ENCODE assay signal across 27 cellular contexts in genomic region chr6:130893766-130894165, GRCh38.
"Had no signal": no experiment of that assay in that cellular context is flagged by ENCODE, and none has a peak within 500 bp of the region (broad histone marks: within the 10 kb centered on the region; RNA-seq: fewer than 3 reads in every experiment).

No MANE protein-coding gene starts in this region.

- H3K4me3 ChIP-seq: ascending aorta, cardiac muscle cell, SJCRH30, SK-N-MC had no signal

- ATAC-seq: activated CD4-positive, alpha-beta T cell treated with anti-CD3 and anti-CD28 coated beads for 36 hours; activated CD4-positive, CD25-positive, alpha-beta regulatory T cell treated with anti-CD3 and anti-CD28 coated beads, Interleukin-2, amount 50 U/mL, for 24 hours; activated T-cell treated with anti-CD3 and anti-CD28 coated beads, Interleukin-2, amount 50 U/mL, for 72 hours; activated T-helper 17 cell treated with anti-CD3 and anti-CD28 coated beads, Interleukin-2, amount 50 U/mL, for 72 hours; PC-3 had no signal

- H3K9me3 Mint-ChIP-seq: activated CD4-positive, alpha-beta memory T cell treated with anti-CD3 and anti-CD28 coated beads for 36 hours; activated naive CD4-positive, alpha-beta T cell treated with anti-CD3 and anti-CD28 coated beads, Interleukin-2, amount 50 U/mL, for 24 hours; activated naive CD8-positive, alpha-beta T cell treated with anti-CD3 and anti-CD28 coated beads, Interleukin-2, amount 10 ng/mL, durations not matched to agents 7 days and 5 days; activated T-cell treated with anti-CD3 and anti-CD28 coated beads, Interleukin-2, amount 50 U/mL, for 72 hours; activated T-helper 17 cell treated with anti-CD3 and anti-CD28 coated beads, Interleukin-2, amount 50 U/mL, for 72 hours; central memory CD8-positive, alpha-beta T cell had no signal

- H3K27ac ChIP-seq: ascending aorta, cardiac muscle cell, SJCRH30, SK-N-MC had no signal

- H3K9me3 ChIP-seq: ascending aorta, SJCRH30 had no signal

- H3K36me3 Mint-ChIP-seq: activated naive CD8-positive, alpha-beta T cell treated with anti-CD3 and anti-CD28 coated beads, Interleukin-2, amount 10 ng/mL, durations not matched to agents 7 days and 5 days had no signal

- H3K27me3 Mint-ChIP-seq: activated CD4-positive, alpha-beta memory T cell treated with anti-CD3 and anti-CD28 coated beads for 36 hours; activated CD4-positive, alpha-beta T cell treated with anti-CD3 and anti-CD28 coated beads for 36 hours; activated naive CD4-positive, alpha-beta T cell treated with anti-CD3 and anti-CD28 coated beads, Interleukin-2, amount 50 U/mL, for 24 hours; activated naive CD8-positive, alpha-beta T cell treated with anti-CD3 and anti-CD28 coated beads, Interleukin-2, amount 10 ng/mL, durations not matched to agents 7 days and 5 days; activated T-helper 17 cell treated with anti-CD3 and anti-CD28 coated beads, Interleukin-2, amount 50 U/mL, for 72 hours; central memory CD8-positive, alpha-beta T cell had no signal

- DNase-seq: activated CD4-positive, alpha-beta memory T cell treated with anti-CD3 and anti-CD28 coated beads for 36 hours; activated CD4-positive, alpha-beta T cell treated with anti-CD3 and anti-CD28 coated beads for 36 hours; activated CD4-positive, alpha-beta T cell treated with anti-CD3 and anti-CD28 coated beads, Interleukin-2, amount 50 U/mL, for 1 hour; activated effector memory CD4-positive, alpha-beta T cell treated with anti-CD3 and anti-CD28 coated beads, Interleukin-2, amount 50 U/mL, for 16 hours; activated naive CD4-positive, alpha-beta T cell treated with Interleukin-2 at 50 U/mL for 16 hours; activated naive CD8-positive, alpha-beta T cell treated with anti-CD3 and anti-CD28 coated beads, Interleukin-2, amount 10 ng/mL, durations not matched to agents 7 days and 5 days; activated T-cell treated with anti-CD3 and anti-CD28 coated beads, Interleukin-2, amount 50 U/mL, for 1 hour; activated T-cell treated with anti-CD3 and anti-CD28 coated beads, Interleukin-2, amount 50 U/mL, for 72 hours; Karpas-422; NCI-H1105; NCI-H1436 treated with DMSO at 0.1 percent for 48 hours; NCI-H1694 treated with DMSO at 0.1 percent for 48 hours; NCI-H2029; NCI-H345; NCI-H524 treated with DMSO at 0.1 percent for 48 hours; NK-92 treated with Interleukin-12 subunit alpha and Interleukin-12 subunit beta, amount 100 ng/mL, for 24 hours; PC-3; Right ventricle myocardium superior; SJCRH30; T1000 had no signal

- H3K27me3 ChIP-seq: ascending aorta, cardiac muscle cell, SJCRH30 had no signal

- H3K4me1 Mint-ChIP-seq: activated CD4-positive, alpha-beta T cell treated with anti-CD3 and anti-CD28 coated beads for 36 hours; activated naive CD4-positive, alpha-beta T cell treated with anti-CD3 and anti-CD28 coated beads, Interleukin-2, amount 50 U/mL, for 24 hours; activated naive CD8-positive, alpha-beta T cell treated with anti-CD3 and anti-CD28 coated beads, Interleukin-2, amount 10 ng/mL, durations not matched to agents 7 days and 5 days; central memory CD8-positive, alpha-beta T cell had no signal

- H3K4me1 ChIP-seq: ascending aorta had no signal

- H3K4me3 Mint-ChIP-seq: activated CD4-positive, alpha-beta memory T cell treated with anti-CD3 and anti-CD28 coated beads for 36 hours; activated CD4-positive, alpha-beta T cell treated with anti-CD3 and anti-CD28 coated beads for 36 hours; activated naive CD4-positive, alpha-beta T cell treated with anti-CD3 and anti-CD28 coated beads, Interleukin-2, amount 50 U/mL, for 24 hours; activated naive CD8-positive, alpha-beta T cell treated with anti-CD3 and anti-CD28 coated beads, Interleukin-2, amount 10 ng/mL, durations not matched to agents 7 days and 5 days; activated T-cell treated with anti-CD3 and anti-CD28 coated beads, Interleukin-2, amount 50 U/mL, for 72 hours; activated T-helper 17 cell treated with anti-CD3 and anti-CD28 coated beads, Interleukin-2, amount 50 U/mL, for 72 hours; central memory CD8-positive, alpha-beta T cell had no signal

- H3K27ac Mint-ChIP-seq: activated CD4-positive, alpha-beta memory T cell treated with anti-CD3 and anti-CD28 coated beads for 36 hours; activated CD4-positive, alpha-beta T cell treated with anti-CD3 and anti-CD28 coated beads for 36 hours; activated naive CD4-positive, alpha-beta T cell treated with anti-CD3 and anti-CD28 coated beads, Interleukin-2, amount 50 U/mL, for 24 hours; activated naive CD8-positive, alpha-beta T cell treated with anti-CD3 and anti-CD28 coated beads, Interleukin-2, amount 10 ng/mL, durations not matched to agents 7 days and 5 days; activated T-cell treated with anti-CD3 and anti-CD28 coated beads, Interleukin-2, amount 50 U/mL, for 72 hours; activated T-helper 17 cell treated with anti-CD3 and anti-CD28 coated beads, Interleukin-2, amount 50 U/mL, for 72 hours had no signal
